ENCODE assay signal across 18 cellular contexts in the genomic region with DNA sequence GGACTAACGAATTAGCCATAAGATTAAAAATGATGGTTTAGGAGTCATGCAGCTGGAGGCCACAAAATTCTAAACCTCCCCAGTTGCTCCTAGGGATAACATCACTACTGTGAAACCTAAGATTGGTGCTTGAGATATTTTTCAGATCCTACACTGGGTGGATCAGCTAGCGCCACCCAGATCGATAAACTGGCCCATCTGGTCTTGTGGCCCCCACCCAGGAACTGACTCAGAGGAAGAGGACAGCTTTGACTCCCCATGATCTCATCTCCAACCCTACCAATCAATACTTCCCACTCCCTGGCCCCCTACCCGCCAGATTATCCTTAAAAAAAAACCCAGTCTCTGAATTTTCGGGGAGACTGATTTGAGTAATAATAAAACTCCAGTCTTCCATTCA. TPM values are rescaled to one million over a fixed set of nuclear protein-coding genes. Genes with fewer than 3 reads are reported as not detected.
DNase-seq lines count a peak whose midpoint lies in the region; ATAC-seq and TF ChIP-seq lines count a peak whose summit lies in the region.
"Had no signal": no experiment of that assay in that cellular context is flagged by ENCODE, and none has a peak within 500 bp of the region (broad histone marks: within the 10 kb centered on the region; RNA-seq: fewer than 3 reads in every experiment).

No MANE protein-coding gene starts in this region.

- peaks cover 51% of the 10 kb centered on the region; the same call in 1 of the 2 replicates for H3K79me2 ChIP-seq in HCT116 (ENCODE audit: insufficient read depth, low read length)

- no peak overlapping the region for H3K27ac Mint-ChIP-seq in activated naive CD8-positive, alpha-beta T cell treated with anti-CD3 and anti-CD28 coated beads, Interleukin-2, amount 50 U/mL, for 24 hours
- H3K27ac Mint-ChIP-seq: CD14-positive monocyte; CD8-positive, alpha-beta T cell had no signal

- H3K4me3 Mint-ChIP-seq in activated naive CD8-positive, alpha-beta T cell treated with anti-CD3 and anti-CD28 coated beads, Interleukin-2, amount 50 U/mL, for 24 hours: no peak overlapping the region
- H3K4me3 Mint-ChIP-seq: CD14-positive monocyte; CD8-positive, alpha-beta T cell had no signal

- H3K36me3 Mint-ChIP-seq in activated naive CD8-positive, alpha-beta T cell treated with anti-CD3 and anti-CD28 coated beads, Interleukin-2, amount 50 U/mL, for 24 hours (ENCODE audit: low read depth): no peaks in the 10 kb centered on the region
- H3K36me3 Mint-ChIP-seq: CD8-positive, alpha-beta T cell had no signal

- peaks cover 9% of the 10 kb centered on the region for H3K4me1 Mint-ChIP-seq in activated naive CD8-positive, alpha-beta T cell treated with anti-CD3 and anti-CD28 coated beads, Interleukin-2, amount 50 U/mL, for 24 hours

- H3K9me3 ChIP-seq in right atrium auricular region (no peaks in the 10 kb centered on the region), HCT116 (ENCODE audit: control insufficient read depth in 1 of 2, insufficient read depth in 1 of 2, low read depth in 1 of 2, low read length in 2 of 2) (no peaks in the 10 kb centered on the region)
- H3K9me3 ChIP-seq: BE2C had no signal

- no peaks in the 10 kb centered on the region; the same call in none of the 2 replicates for H4K20me1 ChIP-seq in HCT116 (ENCODE audit: insufficient read depth)

- H3K9ac ChIP-seq in HCT116 (ENCODE audit: low read length): no peak overlapping the region
- H3K9ac ChIP-seq: KMS-11 had no signal

- RAD21 ChIA-PET in HCT116 (lab: Charles Lee; ENCODE audit: low non-redundant PET in 1 of 2, low total read pairs in 2 of 2, uncharacterized antibody in 2 of 2, unreplicated experiment in 2 of 2): no interaction called here

- H3K27ac ChIP-seq in right atrium auricular region: no peak overlapping the region
- no peak overlapping the region for H3K27ac ChIP-seq in HCT116 (ENCODE audit: low read depth, low read length)
- H3K27ac ChIP-seq: KMS-11 had no signal

- CTCF ChIA-PET in HCT116 (lab: Charles Lee): no interaction called here

- no peak for TF ChIP-seq RAD21 in HCT116 (IDR thresholded peaks at IDR 0.05; ENCODE audit: low read depth)

- H3K36me3 ChIP-seq in right atrium auricular region (no peaks in the 10 kb centered on the region), HCT116 (ENCODE audit: control insufficient read depth in 1 of 2, insufficient read depth in 2 of 2, low read length in 2 of 2) (no peaks in the 10 kb centered on the region)
- H3K36me3 ChIP-seq: BE2C had no signal

- ATAC-seq in Right ventricle myocardium superior (ENCODE audit: poor library complexity) (no peak), HCT116 (no peak)
- no peak for ATAC-seq in activated naive CD8-positive, alpha-beta T cell treated with anti-CD3 and anti-CD28 coated beads, Interleukin-2, amount 50 U/mL, for 24 hours
- ATAC-seq: CD8-positive, alpha-beta T cell had no signal

- TF ChIP-seq CTCF in right atrium auricular region (IDR thresholded peaks at IDR 0.05) (no peak), HCT116 (IDR thresholded peaks at IDR 0.05 in 2 of 3, conservative IDR thresholded peaks at IDR 0.05 in 1 of 3; ENCODE audit: borderline replicate concordance in 1 of 3, insufficient read depth in 1 of 3, low read depth in 2 of 3, low read length in 2 of 3) (no peak), epithelial cell of esophagus (IDR thresholded peaks at IDR 0.05; ENCODE audit: insufficient read depth, low read depth, low read length, missing control alignments) (no peak)

- intact Hi-C loops in Right ventricle myocardium superior (cut with DNase I) (no loop called here), HCT116 (cut with micrococcal nuclease) (no loop called here)

- no TSS peak for BruUV-seq in HCT116 (replicated peaks; lab: Mats Ljungman, UMichigan)

- H3K27me3 Mint-ChIP-seq in activated naive CD8-positive, alpha-beta T cell treated with anti-CD3 and anti-CD28 coated beads, Interleukin-2, amount 50 U/mL, for 24 hours: peaks cover 28% of the 10 kb centered on the region

- TF ChIP-seq POLR2A in HCT116 (IDR thresholded peaks at IDR 0.05; ENCODE audit: borderline replicate concordance, extremely low read depth, insufficient read depth, insufficient read length): no peak

- H3K4me1 ChIP-seq in right atrium auricular region: peaks cover 0 to 12% of the 10 kb centered on the region in 2 donors
- peaks cover 0 to 22% of the 10 kb centered on the region in 2 experiments; a peak in 2 of 4 replicates for H3K4me1 ChIP-seq in HCT116 (ENCODE audit: control insufficient read depth in 1 of 2, insufficient read depth in 2 of 2, low read length in 2 of 2)

- H3K9me2 ChIP-seq in HCT116 (ENCODE audit: insufficient read depth): no peaks in the 10 kb centered on the region

- H3K9me3 Mint-ChIP-seq in activated naive CD8-positive, alpha-beta T cell treated with anti-CD3 and anti-CD28 coated beads, Interleukin-2, amount 50 U/mL, for 24 hours: no peaks in the 10 kb centered on the region
- H3K9me3 Mint-ChIP-seq: CD8-positive, alpha-beta T cell had no signal

- H2AFZ ChIP-seq in HCT116 (ENCODE audit: low read depth, low read length, poor library complexity, severe bottlenecking): no peak overlapping the region

- POLR2A ChIA-PET in HCT116 (lab: Charles Lee): no interaction called here

- peak; percentile 7 for DNase-seq in right atrium auricular region (ENCODE audit: low spot score)
- DNase-seq in Right ventricle myocardium superior: no peak
- DNase-seq in HCT116 (ENCODE audit: low read depth, low spot score): no peak
- peak; percentile 41 for DNase-seq in epithelial cell of esophagus (ENCODE audit: low read depth)
- no peak for DNase-seq in activated naive CD8-positive, alpha-beta T cell treated with anti-CD3 and anti-CD28 coated beads, Interleukin-2, amount 50 U/mL, for 24 hours
- no peak for DNase-seq in stimulated activated CD4-positive, alpha-beta T cell treated with anti-CD3 and anti-CD28 coated beads, Interleukin-12 subunit alpha, Interleukin-12 subunit beta, amount 100 ng/mL, for 4 hours
- DNase-seq in stimulated activated CD4-positive, alpha-beta T cell treated with anti-CD3 and anti-CD28 coated beads, Interleukin-4, amount 100 ng/mL, for 24 hours: no peak
- DNase-seq: ACHN; BE2C; CD8-positive, alpha-beta T cell; DMS153; DMS79; GDM1; GOT3; H7 had no signal

- H3K4me2 ChIP-seq in HCT116 (ENCODE audit: low read length): no peak overlapping the region
- H3K4me2 ChIP-seq: KMS-11 had no signal

- H3K27me3 ChIP-seq in right atrium auricular region (peaks cover 0 to 11% of the 10 kb centered on the region in 2 donors), HCT116 (ENCODE audit: insufficient read depth, low read length) (0 out of 2 replicates have a peak, but pooled peaks cover 4% of the 10 kb centered on the region)
- H3K27me3 ChIP-seq: BE2C had no signal

- H3K4me3 ChIP-seq in right atrium auricular region (no peak overlapping the region), HCT116 (replicated peaks in 1 of 2; ENCODE audit: low read depth in 1 of 2, low read length in 2 of 2) (no peak overlapping the region), epithelial cell of esophagus (ENCODE audit: low read length) (no peak overlapping the region)

TF ChIP-seq in HCT116, 20 proteins besides CTCF, POLR2A, EP300 and RAD21:
- TF ChIP-seq SP1 (IDR thresholded peaks at IDR 0.05; ENCODE audit: low read depth) (0 out of 2 replicates have a peak, but pooled peaks have one; percentile 37), CBX3 (IDR thresholded peaks at IDR 0.05; ENCODE audit: low read depth) (no peak)
TF ChIP-seq in HCT116: peak in this region for 1.

RNA-seq across cellular contexts. Expression of gene GALNT14, which starts 5.5 kb away (rescaled TPM):
- 1 to 10 TPM in 1 of 2 donors, under 1 TPM in 1; 0.15 to 1.0 TPM for total RNA-seq in right atrium auricular region
- 0.67 TPM for total RNA-seq in Right ventricle myocardium superior
- 11.2 TPM for total RNA-seq in HCT116 (2021; ENCODE audit: unreplicated experiment)
- 23.8 and 27.9 TPM in 2 replicates for polyA plus RNA-seq in HCT116 (2012)
- total RNA-seq: A172; CD8-positive, alpha-beta T cell had no signal

Comparison
In these comparisons a context has a peak if more than half of its experiments do, and no peak if none do; other contexts are left out.
1. DNase-seq: peak in right atrium auricular region (single experiment) and epithelial cell of esophagus (single experiment); none in Right ventricle myocardium superior (single experiment), HCT116 (single experiment), activated naive CD8-positive, alpha-beta T cell treated with anti-CD3 and anti-CD28 coated beads, Interleukin-2, amount 50 U/mL, for 24 hours (single experiment), stimulated activated CD4-positive, alpha-beta T cell treated with anti-CD3 and anti-CD28 coated beads, Interleukin-12 subunit alpha, Interleukin-12 subunit beta, amount 100 ng/mL, for 4 hours (single experiment) and stimulated activated CD4-positive, alpha-beta T cell treated with anti-CD3 and anti-CD28 coated beads, Interleukin-4, amount 100 ng/mL, for 24 hours (single experiment).